ENCODE assay signal across 17 cellular contexts in genomic region chr15:95303659-95304058, GRCh38.
DNase-seq lines count a peak whose midpoint lies in the region; ATAC-seq and TF ChIP-seq lines count a peak whose summit lies in the region.
"Had no signal": no experiment of that assay in that cellular context is flagged by ENCODE, and none has a peak within 500 bp of the region (broad histone marks: within the 10 kb centered on the region; RNA-seq: fewer than 3 reads in every experiment).

No MANE protein-coding gene starts in this region.

- H3K4me3 ChIP-seq in heart right ventricle (peak overlapping the region in 1 of 10 donors; percentile 2), ovary (no peak overlapping the region), upper lobe of right lung (no peak overlapping the region)
- H3K4me3 ChIP-seq: A549, lung, pancreas had no signal

- POLR2A ChIA-PET in activated naive CD8-positive, alpha-beta T cell treated with anti-CD3 and anti-CD28 coated beads, Interleukin-2, amount 10 ng/mL, durations not matched to agents 7 days and 5 days (lab: Charles Lee), result interaction anchor here (0.7 to 1.1 kb wide), 2 partner anchors 8 to 10 kb away, joined by 3 read pairs; no protein-coding TSS in a partner anchor

- no peak for TF ChIP-seq POLR2A in ovary (IDR thresholded peaks at IDR 0.05)

- H3K4me3 Mint-ChIP-seq in activated naive CD8-positive, alpha-beta T cell treated with anti-CD3 and anti-CD28 coated beads, Interleukin-2, amount 10 ng/mL, durations not matched to agents 7 days and 5 days, result peak overlapping the region; percentile 61
- H3K4me3 Mint-ChIP-seq in activated naive CD8-positive, alpha-beta T cell treated with anti-CD3 and anti-CD28 coated beads, Interleukin-2, amount 50 U/mL, for 24 hours, result no peak overlapping the region
- H3K4me3 Mint-ChIP-seq: activated T-cell treated with anti-CD3 and anti-CD28 coated beads, Interleukin-2, amount 50 U/mL, for 4 hours had no signal

- H3K27me3 ChIP-seq in heart right ventricle, result peaks cover 0 to 3% (median 0%) of the 10 kb centered on the region in 7 donors
- H3K27me3 ChIP-seq in ovary, result no peaks in the 10 kb centered on the region
- H3K27me3 ChIP-seq in upper lobe of right lung, result no peaks in the 10 kb centered on the region
- no peaks in the 10 kb centered on the region for H3K27me3 ChIP-seq in foreskin keratinocyte
- H3K27me3 ChIP-seq: pancreas had no signal

- H3K36me3 ChIP-seq in heart right ventricle (no peaks in the 10 kb centered on the region), ovary (no peaks in the 10 kb centered on the region), upper lobe of right lung (no peaks in the 10 kb centered on the region)
- H3K36me3 ChIP-seq: pancreas had no signal

- peaks cover 7% of the 10 kb centered on the region for H3K9me3 Mint-ChIP-seq in activated naive CD8-positive, alpha-beta T cell treated with anti-CD3 and anti-CD28 coated beads, Interleukin-2, amount 10 ng/mL, durations not matched to agents 7 days and 5 days
- H3K9me3 Mint-ChIP-seq in activated naive CD8-positive, alpha-beta T cell treated with anti-CD3 and anti-CD28 coated beads, Interleukin-2, amount 50 U/mL, for 24 hours, result no peaks in the 10 kb centered on the region
- H3K9me3 Mint-ChIP-seq: activated T-cell treated with anti-CD3 and anti-CD28 coated beads, Interleukin-2, amount 50 U/mL, for 4 hours had no signal

- WGBS in heart right ventricle, 2 donors, result 35 to 37% methylated on average over 4 of the region's 4 CpGs
- WGBS in ovary, 3 donors, result 42 to 60% (median 55%) methylated on average over 4 of the region's 4 CpGs

- no peak for TF ChIP-seq EP300 in ovary (IDR thresholded peaks at IDR 0.05)

- no peak for ATAC-seq in activated naive CD8-positive, alpha-beta T cell treated with anti-CD3 and anti-CD28 coated beads, Interleukin-2, amount 10 ng/mL, durations not matched to agents 7 days and 5 days (ENCODE audit: low read depth)
- no peak for ATAC-seq in activated naive CD8-positive, alpha-beta T cell treated with anti-CD3 and anti-CD28 coated beads, Interleukin-2, amount 50 U/mL, for 24 hours
- ATAC-seq in heart right ventricle (peak in 4 of 8 donors; percentile 2 to 26 (median 16)), upper lobe of right lung (no peak), foreskin keratinocyte (no peak), GM19035 (IDR thresholded peaks at IDR 0.05; ENCODE audit: unreplicated experiment) (no peak)
- ATAC-seq: A549; activated T-cell treated with anti-CD3 and anti-CD28 coated beads, Interleukin-2, amount 50 U/mL, for 4 hours; esophagus mucosa had no signal

- peaks cover 31% of the 10 kb centered on the region for H3K4me1 Mint-ChIP-seq in activated naive CD8-positive, alpha-beta T cell treated with anti-CD3 and anti-CD28 coated beads, Interleukin-2, amount 10 ng/mL, durations not matched to agents 7 days and 5 days
- H3K4me1 Mint-ChIP-seq in activated naive CD8-positive, alpha-beta T cell treated with anti-CD3 and anti-CD28 coated beads, Interleukin-2, amount 50 U/mL, for 24 hours, result peaks cover 14% of the 10 kb centered on the region

- H3K4me1 ChIP-seq in heart right ventricle (peaks cover 4 to 35% (median 17%) of the 10 kb centered on the region in 9 donors), ovary (ENCODE audit: insufficient read depth) (peaks cover 8% of the 10 kb centered on the region), upper lobe of right lung (peaks cover 8% of the 10 kb centered on the region), foreskin keratinocyte (no peaks in the 10 kb centered on the region)
- H3K4me1 ChIP-seq: A549, pancreas had no signal

- peak overlapping the region; percentile 15 to 87 (median 72) for H3K27ac ChIP-seq in heart right ventricle
- peak overlapping the region; percentile 52 to 76 for H3K27ac ChIP-seq in ovary
- peak overlapping the region; percentile 67 for H3K27ac ChIP-seq in upper lobe of right lung
- no peak overlapping the region for H3K27ac ChIP-seq in foreskin keratinocyte
- H3K27ac ChIP-seq: A549 had no signal

- peaks cover 6% of the 10 kb centered on the region for H3K36me3 Mint-ChIP-seq in activated naive CD8-positive, alpha-beta T cell treated with anti-CD3 and anti-CD28 coated beads, Interleukin-2, amount 10 ng/mL, durations not matched to agents 7 days and 5 days
- no peaks in the 10 kb centered on the region for H3K36me3 Mint-ChIP-seq in activated naive CD8-positive, alpha-beta T cell treated with anti-CD3 and anti-CD28 coated beads, Interleukin-2, amount 50 U/mL, for 24 hours (ENCODE audit: low read depth)

- peaks cover 50% of the 10 kb centered on the region for H3K27me3 Mint-ChIP-seq in activated naive CD8-positive, alpha-beta T cell treated with anti-CD3 and anti-CD28 coated beads, Interleukin-2, amount 10 ng/mL, durations not matched to agents 7 days and 5 days
- peaks cover 20% of the 10 kb centered on the region for H3K27me3 Mint-ChIP-seq in activated naive CD8-positive, alpha-beta T cell treated with anti-CD3 and anti-CD28 coated beads, Interleukin-2, amount 50 U/mL, for 24 hours

- intact Hi-C loops in heart right ventricle (cut with DNase I) (no loop called here), ovary (cut with DNase I) (no loop called here), upper lobe of right lung (cut with DNase I) (no loop called here)

- H3K27ac Mint-ChIP-seq in activated naive CD8-positive, alpha-beta T cell treated with anti-CD3 and anti-CD28 coated beads, Interleukin-2, amount 10 ng/mL, durations not matched to agents 7 days and 5 days, result peak overlapping the region; percentile 57
- H3K27ac Mint-ChIP-seq in activated naive CD8-positive, alpha-beta T cell treated with anti-CD3 and anti-CD28 coated beads, Interleukin-2, amount 50 U/mL, for 24 hours, result no peak overlapping the region

- TF ChIP-seq CTCF in heart right ventricle (IDR thresholded peaks at IDR 0.05) (no peak), ovary (IDR thresholded peaks at IDR 0.05) (no peak), upper lobe of right lung (IDR thresholded peaks at IDR 0.05) (no peak), foreskin keratinocyte (conservative IDR thresholded peaks at IDR 0.05) (no peak)

- H3K9me3 ChIP-seq in heart right ventricle, result peaks cover 0 to 4% (median 0%) of the 10 kb centered on the region in 11 donors
- no peaks in the 10 kb centered on the region for H3K9me3 ChIP-seq in ovary
- H3K9me3 ChIP-seq in upper lobe of right lung, result no peaks in the 10 kb centered on the region
- H3K9me3 ChIP-seq: pancreas had no signal

- no peak for DNase-seq in activated naive CD8-positive, alpha-beta T cell treated with anti-CD3 and anti-CD28 coated beads, Interleukin-2, amount 10 ng/mL, durations not matched to agents 7 days and 5 days
- no peak for DNase-seq in activated naive CD8-positive, alpha-beta T cell treated with anti-CD3 and anti-CD28 coated beads, Interleukin-2, amount 50 U/mL, for 24 hours
- DNase-seq in heart right ventricle (no peak), ovary (no peak), upper lobe of right lung (no peak), SIG-M5 treated with dmso at 0.1 percent for 504 hours (lab: John Stamatoyannopoulos, UW; ENCODE audit: unreplicated experiment) (no peak), foreskin keratinocyte (no peak)
- DNase-seq: activated CD4-positive, alpha-beta T cell treated with anti-CD3 and anti-CD28 coated beads for 4 hours; activated T-cell treated with anti-CD3 and anti-CD28 coated beads, Interleukin-2, amount 50 U/mL, for 4 hours; EL; MM.1S; pancreas; stimulated activated CD4-positive, alpha-beta T cell treated with anti-CD3 and anti-CD28 coated beads, Interleukin-1b, Interleukin-23, amount 100 ng/mL, for 48 hours had no signal
